In genomic region chr6:131460603-131460995, GRCh38 we compare ENCODE assay signal across 11 cellular contexts.
DNase-seq lines count a peak whose midpoint lies in the region; ATAC-seq and TF ChIP-seq lines count a peak whose summit lies in the region.
"Had no signal": no experiment of that assay in that cellular context is flagged by ENCODE, and none has a peak within 500 bp of the region (broad histone marks: within the 10 kb centered on the region; RNA-seq: fewer than 3 reads in every experiment).

No MANE protein-coding gene starts in this region.

- H3K4me3 ChIP-seq in A673 (ENCODE audit: low read depth, low read length, poor library complexity, severe bottlenecking) (peak overlapping the region; percentile 18), OCI-LY7 (ENCODE audit: low read depth, low read length, poor library complexity, severe bottlenecking) (no peak overlapping the region), mesenchymal stem cell (ENCODE audit: insufficient read depth in 1 of 2, low read depth in 1 of 2, low read length in 2 of 2) (peak overlapping the region in 1 of 2 experiments; percentile 51)
- H3K4me3 ChIP-seq: PC-9 had no signal

- no peak overlapping the region for H3K18ac ChIP-seq in mesenchymal stem cell (ENCODE audit: low read depth in 1 of 2, low read length in 2 of 2)

- peaks cover 4% of the 10 kb centered on the region for H3K27me3 Mint-ChIP-seq in brain

- H3K4me2 ChIP-seq in OCI-LY7 (ENCODE audit: low read length), result no peak overlapping the region
- H3K4me2 ChIP-seq in mesenchymal stem cell (ENCODE audit: low read length, poor library complexity, severe bottlenecking), result no peak overlapping the region
- H3K4me2 ChIP-seq: PC-9 had no signal

- peak overlapping the region in 3 of 5 experiments; percentile 3 to 69 (median 62) for H3K4me3 Mint-ChIP-seq in brain

- peaks cover 25% of the 10 kb centered on the region for H3K4me1 Mint-ChIP-seq in brain

- intact Hi-C loops in A673 (cut with micrococcal nuclease; ENCODE audit: unreplicated experiment) (no loop called here), OCI-LY7 (cut with micrococcal nuclease; ENCODE audit: unreplicated experiment) (loop anchor here (1.0 to 2.0 kb wide), 2 partner anchors 92 to 261 kb away; no protein-coding TSS in a partner anchor)

- no peak overlapping the region for H3K23ac ChIP-seq in mesenchymal stem cell (ENCODE audit: low read length in 2 of 2)

- H3K79me1 ChIP-seq in mesenchymal stem cell (replicated peaks; ENCODE audit: low read length, poor library complexity, severe bottlenecking), result no peaks in the 10 kb centered on the region

- peak overlapping the region; percentile 89; the same call in 1 of the 2 replicates for H2AFZ ChIP-seq in OCI-LY7 (ENCODE audit: low read length)
- no peak overlapping the region for H2AFZ ChIP-seq in mesenchymal stem cell (ENCODE audit: low read depth, low read length)
- H2AFZ ChIP-seq: PC-9 had no signal

- H3K9me3 ChIP-seq in A673 (ENCODE audit: low read depth, low read length, poor library complexity, severe bottlenecking) (no peaks in the 10 kb centered on the region), OCI-LY7 (ENCODE audit: low read length) (no peaks in the 10 kb centered on the region), mesenchymal stem cell (ENCODE audit: control insufficient read depth, low read length) (no peaks in the 10 kb centered on the region)

- H3K36me3 Mint-ChIP-seq in brain, result no peaks in the 10 kb centered on the region

- H2BK5ac ChIP-seq in mesenchymal stem cell (ENCODE audit: low read depth, low read length, poor library complexity, severe bottlenecking), result no peak overlapping the region

- peak overlapping the region in 2 of 5 experiments; percentile 82 to 97 for H3K27ac Mint-ChIP-seq in brain

- H3K79me2 ChIP-seq in OCI-LY7 (ENCODE audit: insufficient read depth, low read depth, low read length), result no peaks in the 10 kb centered on the region

- WGBS in mesenchymal stem cell, result 67% methylated on average over 4 of the region's 6 CpGs

- H2AK5ac ChIP-seq in mesenchymal stem cell (ENCODE audit: low read length, severe bottlenecking), result no peak overlapping the region

- BruUV-seq in A673 (replicated peaks; lab: Mats Ljungman, UMichigan) (TSS peak; percentile 97), OCI-LY7 (replicated peaks; lab: Mats Ljungman, UMichigan) (no TSS peak)

- ATAC-seq in GM19324 (IDR thresholded peaks at IDR 0.05; ENCODE audit: low FRiP score, unreplicated experiment), result no peak

- no peaks in the 10 kb centered on the region for H3K9me3 Mint-ChIP-seq in brain

- H3K27ac ChIP-seq in A673 (ENCODE audit: low read depth, low read length, poor library complexity, severe bottlenecking) (peak overlapping the region; percentile 77), OCI-LY7 (ENCODE audit: low read depth, low read length, poor library complexity, severe bottlenecking) (no peak overlapping the region), mesenchymal stem cell (ENCODE audit: low read length, poor library complexity, severe bottlenecking) (no peak overlapping the region)
- H3K27ac ChIP-seq: PC-9 had no signal

- no peak overlapping the region for H2BK12ac ChIP-seq in mesenchymal stem cell (ENCODE audit: low read length in 2 of 2)

- H3K9ac ChIP-seq in mesenchymal stem cell (ENCODE audit: low read length), result peak overlapping the region; percentile 52

- CTCF ChIA-PET in A673 (lab: Charles Lee) (interaction anchor here (0.9 kb wide), 1 partner anchor 77 kb away, joined by 3 read pairs; no protein-coding TSS in a partner anchor), OCI-LY7 (lab: Charles Lee; ENCODE audit: unreplicated experiment) (no interaction called here)

- DNase-seq in A673 (ENCODE audit: low spot score), result peak; percentile 77
- DNase-seq in OCI-LY7 (ENCODE audit: low spot score), result no peak
- DNase-seq in mesenchymal stem cell, result no peak
- DNase-seq in effector CD4-positive, alpha-beta T cell, result no peak
- DNase-seq in activated naive CD4-positive, alpha-beta T cell (lab: John Stamatoyannopoulos, UW), result no peak
- no peak for DNase-seq in DMS153 treated with DMSO at 0.1 percent for 48 hours (lab: John Stamatoyannopoulos, UW; ENCODE audit: unreplicated experiment)
- DNase-seq: NCI-H226, NCI-H526 treated with DMSO at 0.1 percent for 48 hours had no signal

- H2BK120ac ChIP-seq in mesenchymal stem cell (ENCODE audit: low read depth, low read length), result no peak overlapping the region

- no peaks in the 10 kb centered on the region for H3K9me2 ChIP-seq in OCI-LY7 (ENCODE audit: insufficient read depth, low read length)

- H4K91ac ChIP-seq in mesenchymal stem cell (ENCODE audit: low read length), result no peak overlapping the region

- no peak overlapping the region for H3K14ac ChIP-seq in mesenchymal stem cell (ENCODE audit: low read length in 2 of 2)

- POLR2A ChIA-PET in A673 (lab: Charles Lee; ENCODE audit: low non-redundant PET) (no interaction called here), OCI-LY7 (lab: Charles Lee) (interaction anchor here (1.5 kb wide), 1 partner anchor 10 kb away, joined by 5 read pairs; no protein-coding TSS in a partner anchor)

- TF ChIP-seq CTCF in A673 (conservative IDR thresholded peaks at IDR 0.05; ENCODE audit: low read depth, low read length) (no peak), OCI-LY7 (conservative IDR thresholded peaks at IDR 0.05; ENCODE audit: low read length) (no peak), brain (conservative IDR thresholded peaks at IDR 0.05) (no peak)

- no peak overlapping the region for H3K4ac ChIP-seq in mesenchymal stem cell (ENCODE audit: low read depth in 1 of 2, low read length in 2 of 2)

- H3K36me3 ChIP-seq in A673 (ENCODE audit: insufficient read depth, low read length, poor library complexity, severe bottlenecking) (no peaks in the 10 kb centered on the region), OCI-LY7 (ENCODE audit: insufficient read depth, low read length) (no peaks in the 10 kb centered on the region), mesenchymal stem cell (ENCODE audit: control insufficient read depth in 1 of 2, insufficient read depth in 2 of 2, low read depth in 1 of 2, low read length in 2 of 2) (no peaks in the 10 kb centered on the region)

- no peaks in the 10 kb centered on the region for H3K27me3 ChIP-seq in A673 (replicated peaks; ENCODE audit: insufficient read depth, low read depth, low read length, poor library complexity)
- no peaks in the 10 kb centered on the region for H3K27me3 ChIP-seq in mesenchymal stem cell (ENCODE audit: control insufficient read depth in 1 of 2, insufficient read depth in 1 of 2, low read length in 2 of 2)

- H3K4me1 ChIP-seq in A673 (ENCODE audit: insufficient read depth, low read length, poor library complexity, severe bottlenecking), result peaks cover 42% of the 10 kb centered on the region
- peaks cover 21% of the 10 kb centered on the region for H3K4me1 ChIP-seq in OCI-LY7 (ENCODE audit: insufficient read depth, low read length, poor library complexity, severe bottlenecking)
- H3K4me1 ChIP-seq in mesenchymal stem cell (ENCODE audit: control insufficient read depth, insufficient read depth, low read depth, low read length), result peaks cover 2% of the 10 kb centered on the region

- H2BK15ac ChIP-seq in mesenchymal stem cell (ENCODE audit: low read depth, poor library complexity, severe bottlenecking), result no peak overlapping the region

- H4K8ac ChIP-seq in mesenchymal stem cell (ENCODE audit: low read length), result no peak overlapping the region

- H4K20me1 ChIP-seq in OCI-LY7 (ENCODE audit: insufficient read depth, low read length), result no peaks in the 10 kb centered on the region
